Comparison of ENCODE assay signal across 23 cellular contexts in genomic region chr11:70559516-70559915, GRCh38.
"Had no signal": no experiment of that assay in that cellular context is flagged by ENCODE, and none has a peak within 500 bp of the region (broad histone marks: within the 10 kb centered on the region; RNA-seq: fewer than 3 reads in every experiment).

No MANE protein-coding gene starts in this region.

- H3K36me3 Mint-ChIP-seq: activated naive CD4-positive, alpha-beta T cell treated with anti-CD3 and anti-CD28 coated beads, Interleukin-2, amount 10 ng/mL, durations not matched to agents 7 days and 5 days; activated naive CD4-positive, alpha-beta T cell treated with anti-CD3 and anti-CD28 coated beads, Interleukin-2, amount 50 U/mL, for 72 hours; activated naive CD8-positive, alpha-beta T cell treated with anti-CD3 and anti-CD28 coated beads, Interleukin-2, amount 10 ng/mL, durations not matched to agents 7 days and 5 days had no signal

- H3K9me3 ChIP-seq: ascending aorta, colonic mucosa, esophagus squamous epithelium had no signal

- DNase-seq: activated CD4-positive, alpha-beta memory T cell treated with anti-CD3 and anti-CD28 coated beads, Interleukin-2, amount 10 ng/mL, durations not matched to agents 7 days and 5 days; activated CD4-positive, alpha-beta T cell treated with anti-CD3 and anti-CD28 coated beads for 1 hour; activated CD4-positive, alpha-beta T cell treated with anti-CD3 and anti-CD28 coated beads for 4 hours; activated CD4-positive, alpha-beta T cell treated with anti-CD3 and anti-CD28 coated beads, Interleukin-2, amount 10 ng/mL, durations not matched to agents 7 days and 5 days; activated CD4-positive, alpha-beta T cell treated with anti-CD3 and anti-CD28 coated beads, Interleukin-2, amount 50 U/mL, for 4 hours; activated CD8-positive, alpha-beta memory T cell treated with anti-CD3 and anti-CD28 coated beads, Interleukin-2, amount 50 U/mL, for 48 hours; activated gamma-delta T cell; activated naive CD4-positive, alpha-beta T cell; activated naive CD4-positive, alpha-beta T cell treated with anti-CD3 and anti-CD28 coated beads, Interleukin-2, amount 10 ng/mL, durations not matched to agents 7 days and 5 days; activated naive CD8-positive, alpha-beta T cell treated with anti-CD3 and anti-CD28 coated beads, Interleukin-2, amount 10 ng/mL, durations not matched to agents 7 days and 5 days; activated T-cell treated with anti-CD3 and anti-CD28 coated beads for 4 hours; activated T-cell treated with anti-CD3 and anti-CD28 coated beads, Interleukin-2, amount 50 U/mL, for 24 hours; activated T-cell treated with anti-CD3 and anti-CD28 coated beads, Interleukin-2, amount 50 U/mL, for 72 hours; brain microvascular endothelial cell; caudate nucleus; colonic mucosa; effector CD8-positive, alpha-beta T cell; esophagus squamous epithelium; head of caudate nucleus; T-helper 2 cell had no signal

- ATAC-seq: activated naive CD4-positive, alpha-beta T cell treated with anti-CD3 and anti-CD28 coated beads, Interleukin-2, amount 50 U/mL, for 72 hours; activated T-cell treated with anti-CD3 and anti-CD28 coated beads, Interleukin-2, amount 50 U/mL, for 72 hours had no signal

- H3K27ac Mint-ChIP-seq: activated CD4-positive, alpha-beta memory T cell treated with anti-CD3 and anti-CD28 coated beads, Interleukin-2, amount 10 ng/mL, durations not matched to agents 7 days and 5 days; activated CD4-positive, alpha-beta T cell treated with anti-CD3 and anti-CD28 coated beads, Interleukin-2, amount 10 ng/mL, durations not matched to agents 7 days and 5 days; activated naive CD4-positive, alpha-beta T cell treated with anti-CD3 and anti-CD28 coated beads, Interleukin-2, amount 10 ng/mL, durations not matched to agents 7 days and 5 days; activated naive CD4-positive, alpha-beta T cell treated with anti-CD3 and anti-CD28 coated beads, Interleukin-2, amount 50 U/mL, for 72 hours; activated naive CD8-positive, alpha-beta T cell treated with anti-CD3 and anti-CD28 coated beads, Interleukin-2, amount 10 ng/mL, durations not matched to agents 7 days and 5 days; activated T-cell treated with anti-CD3 and anti-CD28 coated beads, Interleukin-2, amount 50 U/mL, for 24 hours; activated T-cell treated with anti-CD3 and anti-CD28 coated beads, Interleukin-2, amount 50 U/mL, for 72 hours had no signal

- H3K27me3 Mint-ChIP-seq: activated naive CD4-positive, alpha-beta T cell treated with anti-CD3 and anti-CD28 coated beads, Interleukin-2, amount 10 ng/mL, durations not matched to agents 7 days and 5 days had no signal

- H3K27ac ChIP-seq: ascending aorta, brain microvascular endothelial cell, colonic mucosa, epithelial cell of prostate, esophagus squamous epithelium had no signal

- H3K4me1 ChIP-seq: ascending aorta, esophagus squamous epithelium had no signal

- H3K9me3 Mint-ChIP-seq: activated CD4-positive, alpha-beta memory T cell treated with anti-CD3 and anti-CD28 coated beads, Interleukin-2, amount 10 ng/mL, durations not matched to agents 7 days and 5 days; activated CD4-positive, alpha-beta T cell treated with anti-CD3 and anti-CD28 coated beads, Interleukin-2, amount 10 ng/mL, durations not matched to agents 7 days and 5 days; activated naive CD4-positive, alpha-beta T cell treated with anti-CD3 and anti-CD28 coated beads, Interleukin-2, amount 10 ng/mL, durations not matched to agents 7 days and 5 days; activated naive CD4-positive, alpha-beta T cell treated with anti-CD3 and anti-CD28 coated beads, Interleukin-2, amount 50 U/mL, for 72 hours; activated naive CD8-positive, alpha-beta T cell treated with anti-CD3 and anti-CD28 coated beads, Interleukin-2, amount 10 ng/mL, durations not matched to agents 7 days and 5 days; activated T-cell treated with anti-CD3 and anti-CD28 coated beads, Interleukin-2, amount 50 U/mL, for 24 hours; activated T-cell treated with anti-CD3 and anti-CD28 coated beads, Interleukin-2, amount 50 U/mL, for 72 hours had no signal

- H3K4me3 ChIP-seq: ascending aorta, colonic mucosa, esophagus squamous epithelium had no signal

- H3K4me3 Mint-ChIP-seq: activated CD4-positive, alpha-beta memory T cell treated with anti-CD3 and anti-CD28 coated beads, Interleukin-2, amount 10 ng/mL, durations not matched to agents 7 days and 5 days; activated CD4-positive, alpha-beta T cell treated with anti-CD3 and anti-CD28 coated beads, Interleukin-2, amount 10 ng/mL, durations not matched to agents 7 days and 5 days; activated naive CD4-positive, alpha-beta T cell treated with anti-CD3 and anti-CD28 coated beads, Interleukin-2, amount 10 ng/mL, durations not matched to agents 7 days and 5 days; activated naive CD8-positive, alpha-beta T cell treated with anti-CD3 and anti-CD28 coated beads, Interleukin-2, amount 10 ng/mL, durations not matched to agents 7 days and 5 days; activated T-cell treated with anti-CD3 and anti-CD28 coated beads, Interleukin-2, amount 50 U/mL, for 24 hours; activated T-cell treated with anti-CD3 and anti-CD28 coated beads, Interleukin-2, amount 50 U/mL, for 72 hours had no signal

- H3K27me3 ChIP-seq: ascending aorta, brain microvascular endothelial cell, colonic mucosa had no signal

- H3K36me3 ChIP-seq: ascending aorta, brain microvascular endothelial cell, colonic mucosa, esophagus squamous epithelium had no signal

- H3K4me1 Mint-ChIP-seq: activated CD4-positive, alpha-beta memory T cell treated with anti-CD3 and anti-CD28 coated beads, Interleukin-2, amount 10 ng/mL, durations not matched to agents 7 days and 5 days; activated CD4-positive, alpha-beta T cell treated with anti-CD3 and anti-CD28 coated beads, Interleukin-2, amount 10 ng/mL, durations not matched to agents 7 days and 5 days; activated naive CD4-positive, alpha-beta T cell treated with anti-CD3 and anti-CD28 coated beads, Interleukin-2, amount 10 ng/mL, durations not matched to agents 7 days and 5 days; activated naive CD8-positive, alpha-beta T cell treated with anti-CD3 and anti-CD28 coated beads, Interleukin-2, amount 10 ng/mL, durations not matched to agents 7 days and 5 days had no signal
